Comparison of ENCODE assay signal across 8 cellular contexts in the genomic region with DNA sequence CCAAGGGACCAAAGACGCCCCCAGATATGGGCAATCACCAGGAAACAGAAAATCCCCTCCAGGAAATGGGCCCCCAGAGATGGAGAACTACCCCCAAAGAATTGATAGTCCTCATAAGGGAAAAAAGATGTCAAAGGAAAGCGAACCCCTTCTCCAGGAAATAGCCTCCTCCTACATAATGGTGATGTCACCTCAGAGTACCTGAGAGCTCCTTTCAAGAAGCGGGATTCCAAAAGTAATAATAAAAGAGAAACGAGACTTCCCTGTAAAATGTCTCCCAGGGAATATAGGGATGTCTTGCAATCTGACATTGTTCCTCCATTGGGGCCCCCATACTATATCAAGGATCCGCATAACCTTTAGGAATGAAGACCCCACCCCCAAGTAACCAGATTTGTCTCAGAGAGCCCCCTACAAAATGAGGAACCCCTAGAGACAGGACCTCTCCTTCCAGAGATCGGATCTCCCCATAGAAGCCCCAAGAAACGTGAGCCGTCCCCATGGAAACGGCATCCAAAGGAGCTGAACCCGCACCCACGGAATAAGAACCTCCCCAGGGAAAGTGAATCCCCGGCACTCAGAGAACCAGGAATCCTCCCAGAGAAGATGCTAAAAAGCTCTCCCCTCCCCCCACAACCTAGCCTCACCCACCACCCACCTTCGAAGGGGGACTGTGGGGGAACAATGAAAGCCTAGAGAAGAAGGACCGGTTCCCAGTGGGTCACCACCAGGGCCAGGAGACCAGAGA. TPM values are rescaled to one million over a fixed set of nuclear protein-coding genes. Genes with fewer than 3 reads are reported as not detected.
DNase-seq lines count a peak whose midpoint lies in the region; ATAC-seq and TF ChIP-seq lines count a peak whose summit lies in the region.

No MANE protein-coding gene starts in this region.

- peak overlapping the region; percentile 84 for H3K9ac ChIP-seq in adipocyte (ENCODE audit: low read length)

- TF ChIP-seq EP300 in transverse colon (IDR thresholded peaks at IDR 0.05; ENCODE audit: low read depth) = no peak

- no peaks in the 10 kb centered on the region for H3K9me3 ChIP-seq in heart right ventricle
- no peaks in the 10 kb centered on the region for H3K9me3 ChIP-seq in adipocyte (ENCODE audit: control insufficient read depth, low read length)
- H3K9me3 ChIP-seq in transverse colon = no peaks in the 10 kb centered on the region

- in situ Hi-C loops in transverse colon (cut with MboI; ENCODE audit: low pct_ligation_motif_present in 1 of 4, low pct_unique_long_range_greater_than_20kb in 1 of 4, low sequenced_read_pairs in 3 of 4) = no loop called here

- WGBS in heart right ventricle, 2 donors = 20 to 27% methylated on average over 14 of the region's 14 CpGs
- 14 to 16% methylated on average over 14 of the region's 14 CpGs for WGBS in lower leg skin, 2 donors
- 14 to 17% methylated on average over 7 to 13 of the region's 14 CpGs for WGBS in transverse colon (ENCODE audit: low coverage in 1 of 2), 2 donors

- DNase-seq in heart right ventricle (no peak), Right ventricle myocardium inferior (ENCODE audit: missing footprints) (no peak), adipocyte (ENCODE audit: low read depth) (peak; percentile 22), lower leg skin (ENCODE audit: low spot score in 2 of 2) (no peak), transverse colon (no peak), RKO (ENCODE audit: low spot score) (no peak), DMS153 treated with DMSO at 0.1 percent for 48 hours (lab: John Stamatoyannopoulos, UW; ENCODE audit: unreplicated experiment) (no peak)

- TF ChIP-seq CTCF in heart right ventricle (IDR thresholded peaks at IDR 0.05) = no peak
- no peak for TF ChIP-seq CTCF in lower leg skin (IDR thresholded peaks at IDR 0.05)
- no peak for TF ChIP-seq CTCF in transverse colon (IDR thresholded peaks at IDR 0.05)

- H3K36me3 ChIP-seq in heart right ventricle (peaks cover 0 to 10% (median 0%) of the 10 kb centered on the region in 9 donors), adipocyte (ENCODE audit: control insufficient read depth, insufficient read depth, low read length, severe bottlenecking) (no peaks in the 10 kb centered on the region), transverse colon (no peaks in the 10 kb centered on the region)

- peak overlapping the region in 9 of 10 donors; percentile 70 to 94 (median 87) for H3K27ac ChIP-seq in heart right ventricle
- peak overlapping the region; percentile 88 to 96 (median 90) for H3K27ac ChIP-seq in transverse colon

- H3K4me3 ChIP-seq in heart right ventricle (peak overlapping the region; percentile 40 to 94 (median 74)), adipocyte (ENCODE audit: low read length) (peak overlapping the region; percentile 86), lower leg skin (ENCODE audit: low read depth, poor library complexity, severe bottlenecking) (peak overlapping the region; percentile 51), transverse colon (peak overlapping the region; percentile 52 to 73 (median 65))

- TF ChIP-seq POLR2A in lower leg skin (IDR thresholded peaks at IDR 0.05) (no peak), transverse colon (IDR thresholded peaks at IDR 0.05) (no peak)

- H3K4me1 ChIP-seq in heart right ventricle (peaks cover 4 to 53% (median 45%) of the 10 kb centered on the region in 9 donors), adipocyte (ENCODE audit: control insufficient read depth, insufficient read depth, low read length) (peaks cover 26% of the 10 kb centered on the region), transverse colon (peaks cover 26 to 50% (median 35%) of the 10 kb centered on the region in 4 donors)

- ATAC-seq in heart right ventricle = no peak
- ATAC-seq in Right ventricle myocardium inferior = no peak
- ATAC-seq in GM18873 (IDR thresholded peaks at IDR 0.05; ENCODE audit: low FRiP score, unreplicated experiment) = no peak

- H3K27me3 ChIP-seq in heart right ventricle (no peaks in the 10 kb centered on the region), adipocyte (replicated peaks; ENCODE audit: control insufficient read depth, insufficient read depth, low read length) (no peaks in the 10 kb centered on the region), transverse colon (no peaks in the 10 kb centered on the region)

- intact Hi-C loops in heart right ventricle (cut with DNase I) = loop anchor here in 6 of 10 donors (5.0 to 10.0 kb wide), 5 partner anchors 63 to 163 kb away; partner anchors contain the start of genes KEAP1 (in 5 of the 6), ILF3 (in 2 of the 6) and CDC37 (in 1 of the 6)
- intact Hi-C loops in Right ventricle myocardium inferior (cut with DNase I) = loop anchor here (5.0 kb wide), 3 partner anchors 66 to 91 kb away; partner anchors contain the start of genes ILF3 and KEAP1
- intact Hi-C loops in lower leg skin (cut with DNase I; ENCODE audit: low total_unique reads) = no loop called here
- intact Hi-C loops in transverse colon (cut with DNase I; ENCODE audit: low total_unique reads) = loop anchor here (2.0 to 10.0 kb wide), 2 partner anchors 63 to 269 kb away; partner anchors contain the start of genes KEAP1 and TMED1

RNA-seq across cellular contexts. Expression of gene CDKN2D, which starts 0.9 kb away (rescaled TPM):
- total RNA-seq in heart right ventricle = 10 to 100 TPM in 5 of 10 donors, 1 to 10 TPM in 5; 7.7 to 19.2 (median 10.3) TPM
- polyA plus RNA-seq in heart right ventricle = 10 to 100 TPM in 1 of 2 donors, 1 to 10 TPM in 1; 5.7 to 25.6 TPM
- 9.9 TPM for total RNA-seq in Right ventricle myocardium inferior
- 10 to 100 TPM; 11.4 to 14.8 (median 12.8) TPM for total RNA-seq in lower leg skin
- 10 to 100 TPM in 1 of 4 donors, 1 to 10 TPM in 3; 4.9 to 11.4 (median 7.1) TPM for total RNA-seq in transverse colon

RNA-seq across cellular contexts. Expression of gene KRI1, which starts 2.1 kb away (rescaled TPM):
- 10 to 100 TPM in 6 of 10 donors, 1 to 10 TPM in 4; 8.4 to 14.2 (median 10.3) TPM for total RNA-seq in heart right ventricle
- polyA plus RNA-seq in heart right ventricle = 10 to 100 TPM; 14.4 to 17.5 TPM
- total RNA-seq in Right ventricle myocardium inferior = 10.8 TPM
- 10 to 100 TPM; 23.8 to 59.3 (median 29.4) TPM for total RNA-seq in lower leg skin
- 10 to 100 TPM; 12.7 to 53.1 (median 27.9) TPM for total RNA-seq in transverse colon

RNA-seq across cellular contexts. Expression of gene AP1M2, which starts 19.2 kb away (rescaled TPM):
- not detected for total RNA-seq in heart right ventricle
- polyA plus RNA-seq in heart right ventricle = not detected
- total RNA-seq in Right ventricle myocardium inferior = not detected
- 10 to 100 TPM; 61.3 to 70.3 (median 63.8) TPM for total RNA-seq in lower leg skin
- 100 to 1,000 TPM in 1 of 4 donors, 10 to 100 TPM in 3; 22.8 to 111 (median 63.1) TPM for total RNA-seq in transverse colon

RNA-seq across cellular contexts. Expression of gene ATG4D, which starts 24.2 kb away (rescaled TPM):
- total RNA-seq in heart right ventricle = 10 to 100 TPM; 47.6 to 62.4 (median 54.5) TPM
- polyA plus RNA-seq in heart right ventricle = 10 to 100 TPM; 62.0 to 66.2 TPM
- total RNA-seq in Right ventricle myocardium inferior = 47.6 TPM
- total RNA-seq in lower leg skin = 100 to 1,000 TPM in 1 of 4 donors, 10 to 100 TPM in 3; 58.5 to 106 (median 71.4) TPM
- 100 to 1,000 TPM in 2 of 4 donors, 10 to 100 TPM in 2; 79.9 to 164 (median 100) TPM for total RNA-seq in transverse colon

RNA-seq across cellular contexts. Expression of gene S1PR5, which starts 50.6 kb away (rescaled TPM):
- 1 to 10 TPM in 1 of 10 donors, under 1 TPM in 6, not detected in 3; 0.12 to 1.1 (median 0.36) TPM for total RNA-seq in heart right ventricle
- polyA plus RNA-seq in heart right ventricle = under 1 TPM; 0.13 to 0.15 TPM
- 0.27 TPM for total RNA-seq in Right ventricle myocardium inferior
- 10 to 100 TPM; 34.9 to 64.0 (median 42.3) TPM for total RNA-seq in lower leg skin
- total RNA-seq in transverse colon = not detected

Comparison
In these comparisons a context has a peak if more than half of its experiments do, and no peak if none do; other contexts are left out.
1. RNA of gene AP1M2, which starts 19.2 kb away (total RNA-seq): 22.8 to 111 TPM in transverse colon and 61.3 to 70.3 TPM in lower leg skin; not detected in heart right ventricle and not detected in Right ventricle myocardium inferior (single experiment); every median in the first group is over 10 times any median in the second.
2. Peak in every context shown above with its lines, with median percentiles within 50 percentile points of each other: H3K4me3 ChIP-seq.